ENCODE assay signal across 27 cellular contexts in genomic region chr16:85719605-85720318, GRCh38.
"Had no signal": no experiment of that assay in that cellular context is flagged by ENCODE, and none has a peak within 500 bp of the region (broad histone marks: within the 10 kb centered on the region; RNA-seq: fewer than 3 reads in every experiment).

No MANE protein-coding gene starts in this region.

- H3K9me3 ChIP-seq: gastrocnemius medialis, right atrium auricular region, uterus had no signal

- H2AFZ ChIP-seq: parathyroid adenoma had no signal

- FAIRE-seq: bronchial epithelial cell, endometrium, kidney had no signal

- H3K36me3 ChIP-seq: gastrocnemius medialis, right atrium auricular region, uterus had no signal

- H3K27me3 ChIP-seq: gastrocnemius medialis, right atrium auricular region, uterus had no signal

- H3K9ac ChIP-seq: parathyroid adenoma had no signal

- H3K4me3 ChIP-seq: gastrocnemius medialis, right atrium auricular region, smooth muscle cell, uterus had no signal

- H3K4me1 ChIP-seq: right atrium auricular region, uterus had no signal

- H3K4me2 ChIP-seq: smooth muscle cell had no signal

- H3K27ac ChIP-seq: parathyroid adenoma, right atrium auricular region, uterus, VCaP had no signal

- DNase-seq: activated CD4-positive, alpha-beta memory T cell treated with anti-CD3 and anti-CD28 coated beads, Interleukin-2, amount 10 ng/mL, durations not matched to agents 7 days and 5 days; activated CD4-positive, alpha-beta T cell treated with anti-CD3 and anti-CD28 coated beads, Interleukin-2, amount 10 ng/mL, durations not matched to agents 7 days and 5 days; activated CD8-positive, alpha-beta memory T cell treated with anti-CD3 and anti-CD28 coated beads, Interleukin-2, amount 50 U/mL, for 48 hours; activated gamma-delta T cell treated with Interleukin-2 at 50 U/mL for 16 hours; activated naive CD8-positive, alpha-beta T cell treated with anti-CD3 and anti-CD28 coated beads, Interleukin-2, amount 50 U/mL, for 24 hours; activated T-cell treated with anti-CD3 and anti-CD28 coated beads, Interleukin-2, amount 50 U/mL, for 4 hours; amygdala; effector CD8-positive, alpha-beta T cell; erythroblast; glutamatergic neuron; kidney; naive B cell; nephron progenitor cell; occipital lobe; stimulated activated CD4-positive, alpha-beta T cell treated with anti-CD3 and anti-CD28 coated beads, Interleukin-1b, Interleukin-23, amount 100 ng/mL, for 48 hours; stimulated activated CD4-positive, alpha-beta T cell treated with anti-CD3 and anti-CD28 coated beads, Interleukin-4, amount 100 ng/mL, for 4 hours; stimulated activated CD8-positive, alpha-beta memory T cell treated with anti-CD3 and anti-CD28 coated beads, Interleukin-4, amount 100 ng/mL, for 48 hours; stimulated activated naive CD8-positive, alpha-beta T cell treated with anti-CD3 and anti-CD28 coated beads, Interleukin-15, amount 100 ng/mL, for 72 hours; substantia nigra; uterus had no signal
